11 cellular contexts compared by ENCODE assay signal in the genomic region with DNA sequence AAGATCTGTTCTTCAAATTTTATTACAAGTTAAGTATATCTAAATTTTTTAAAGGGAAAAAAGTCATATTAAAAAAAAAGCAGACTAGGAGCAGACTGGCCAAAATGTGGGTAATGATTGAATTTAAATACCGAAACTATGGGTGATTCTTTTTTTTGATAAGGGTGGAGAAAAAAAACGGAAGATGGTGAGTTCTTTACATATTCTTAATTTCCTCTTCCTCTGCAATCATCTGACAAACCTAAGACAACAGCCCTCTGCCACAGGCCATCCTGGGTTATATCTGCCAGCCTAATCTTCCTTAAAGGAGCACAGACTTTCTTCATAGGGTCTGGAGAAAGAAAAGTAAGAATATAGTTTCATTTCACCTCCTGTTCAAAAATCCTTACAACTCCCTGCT.
A peak's percentile ranks its signal among the peaks of the same experiment; 100 is the strongest.
DNase-seq lines count a peak whose midpoint lies in the region; ATAC-seq and TF ChIP-seq lines count a peak whose summit lies in the region.
"Had no signal": no experiment of that assay in that cellular context is flagged by ENCODE, and none has a peak within 500 bp of the region (broad histone marks: within the 10 kb centered on the region; RNA-seq: fewer than 3 reads in every experiment).

No MANE protein-coding gene starts in this region.

- H2BK5ac ChIP-seq in H9 (ENCODE audit: insufficient read length, low read length), result no peak overlapping the region

- H3K9ac ChIP-seq in H9 (ENCODE audit: extremely low read depth, insufficient read length, low read length) (no peak overlapping the region), neural progenitor cell (no peak overlapping the region)

- no peak overlapping the region for H3K14ac ChIP-seq in H9 (ENCODE audit: insufficient read depth, low read length)

- no CpG with 5 or more reads among the region's 2 CpGs for WGBS in H9 (ENCODE audit: extremely low coverage, insufficient read length, low lambda C conversion rate)

- H3K27ac Mint-ChIP-seq in H9, result peak overlapping the region in 2 of 3 experiments; percentile 4 to 21; a peak in 2 of 7 replicates
- H3K27ac Mint-ChIP-seq in neural progenitor cell, result peak overlapping the region; percentile 1

- no peaks in the 10 kb centered on the region for H3K9me3 ChIP-seq in AG04450 (ENCODE audit: control insufficient read depth, insufficient read depth, low read length)
- H3K9me3 ChIP-seq in H9 (ENCODE audit: control insufficient read depth, low read depth, low read length), result no peaks in the 10 kb centered on the region
- no peaks in the 10 kb centered on the region for H3K9me3 ChIP-seq in breast epithelium
- H3K9me3 ChIP-seq in neural progenitor cell (ENCODE audit: low read depth), result no peaks in the 10 kb centered on the region

- H3K9me3 Mint-ChIP-seq in H9, result no peaks in the 10 kb centered on the region
- H3K9me3 Mint-ChIP-seq in neural progenitor cell, result no peaks in the 10 kb centered on the region

- no peak for TF ChIP-seq POLR2A in breast epithelium (IDR thresholded peaks at IDR 0.05)

- CTCF ChIA-PET in AG04450 (lab: Charles Lee), result no interaction called here

- H3F3A ChIP-seq in neural progenitor cell (ENCODE audit: low read depth), result peaks cover 7% of the 10 kb centered on the region

- H3K36me3 ChIP-seq in breast epithelium (no peaks in the 10 kb centered on the region), neural progenitor cell (no peaks in the 10 kb centered on the region)

- no peak overlapping the region for H4K8ac ChIP-seq in H9 (replicated peaks; ENCODE audit: insufficient read length, low read depth, low read length)

- H3K27ac ChIP-seq in AG04450 (ENCODE audit: low read depth, low read length) (peak overlapping the region; percentile 62), H9 (ENCODE audit: insufficient read length, low read depth, low read length) (no peak overlapping the region), breast epithelium (peak overlapping the region; percentile 65 to 85), neural progenitor cell (no peak overlapping the region)
- H3K27ac ChIP-seq: PC-9 had no signal

- H3K79me1 ChIP-seq in H9 (ENCODE audit: insufficient read depth, low read depth, low read length, poor library complexity, severe bottlenecking), result peaks cover 4% of the 10 kb centered on the region

- H3K4me1 Mint-ChIP-seq in H9 (peaks cover 42 to 48% of the 10 kb centered on the region in 2 experiments), neural progenitor cell (peaks cover 8% of the 10 kb centered on the region)

- no peak overlapping the region for H3K18ac ChIP-seq in H9 (ENCODE audit: insufficient read length, low read depth, low read length)

- POLR2A ChIA-PET in AG04450 (lab: Yijun Ruan, JAX), result no interaction called here

- DNase-seq in AG04450 (ENCODE audit: low read depth, low spot score) (no peak), H9 (no peak), breast epithelium (ENCODE audit: low spot score in 2 of 2) (no peak), neural progenitor cell (ENCODE audit: low spot score) (no peak), NK-92 (lab: John Stamatoyannopoulos, UW; ENCODE audit: unreplicated experiment) (no peak), islet precursor cell (no peak)
- DNase-seq: NCI-H187, PC-9, T1000 had no signal

- ATAC-seq in GM21786 (IDR thresholded peaks at IDR 0.05; ENCODE audit: unreplicated experiment) (no peak), HG03469 (IDR thresholded peaks at IDR 0.05; ENCODE audit: unreplicated experiment) (no peak)

- H3T11ph ChIP-seq in H9 (ENCODE audit: low read length), result no peak overlapping the region

- H2BK12ac ChIP-seq in H9 (ENCODE audit: insufficient read length, low read depth, low read length), result no peak overlapping the region

- H3K36me3 Mint-ChIP-seq in H9 (ENCODE audit: insufficient read depth in 1 of 3, low read depth in 3 of 3) (no peaks in the 10 kb centered on the region; a peak in 1 of 7 replicates), neural progenitor cell (peaks cover 4% of the 10 kb centered on the region)

- H3K27me3 Mint-ChIP-seq in H9 (ENCODE audit: low read depth), result no peaks in the 10 kb centered on the region
- H3K27me3 Mint-ChIP-seq in neural progenitor cell (ENCODE audit: insufficient read depth, low read depth), result no peaks in the 10 kb centered on the region

- peak overlapping the region; percentile 26 for H2BK120ac ChIP-seq in H9 (ENCODE audit: low read depth, low read length, poor library complexity, severe bottlenecking)

- no peak overlapping the region for H3K4ac ChIP-seq in H9 (ENCODE audit: low read depth, low read length)

- H4K20me1 ChIP-seq in H9 (ENCODE audit: control insufficient read depth, insufficient read depth, insufficient read length), result no peaks in the 10 kb centered on the region
- H4K20me1 ChIP-seq in neural progenitor cell (ENCODE audit: low read depth), result peaks cover 83% of the 10 kb centered on the region

- TF ChIP-seq CTCF in AG04450 (IDR thresholded peaks at IDR 0.05; ENCODE audit: low read depth, low read length) (no peak), H9 (conservative IDR thresholded peaks at IDR 0.05) (no peak), breast epithelium (IDR thresholded peaks at IDR 0.05) (no peak), neural progenitor cell (IDR thresholded peaks at IDR 0.05) (no peak)

- H3K23me2 ChIP-seq in H9 (ENCODE audit: insufficient read length, low read depth, low read length, poor library complexity, severe bottlenecking), result no peaks in the 10 kb centered on the region

- H2AFZ ChIP-seq in H9 (ENCODE audit: low read length) (no peak overlapping the region), neural progenitor cell (replicated peaks) (no peak overlapping the region)
- H2AFZ ChIP-seq: PC-9 had no signal

- H3K79me2 ChIP-seq in H9 (ENCODE audit: insufficient read depth, low read length) (peaks cover 1% of the 10 kb centered on the region; the same call in 1 of the 2 replicates), neural progenitor cell (ENCODE audit: low read depth) (peaks cover 96% of the 10 kb centered on the region)

- intact Hi-C loops in breast epithelium (cut with DNase I; ENCODE audit: low total_unique reads), result no loop called here

- no peak overlapping the region for H4K5ac ChIP-seq in H9 (ENCODE audit: insufficient read length, low read depth, low read length)

- no peak overlapping the region for H2BK15ac ChIP-seq in H9 (ENCODE audit: low read depth, low read length)

- H2BK20ac ChIP-seq in H9 (ENCODE audit: low read depth, low read length, poor library complexity, severe bottlenecking), result no peak overlapping the region

- no peak overlapping the region for H2AK5ac ChIP-seq in H9 (ENCODE audit: insufficient read length, low read length)

- H3K4me2 ChIP-seq in H9 (ENCODE audit: insufficient read depth, insufficient read length, low read length) (no peak overlapping the region), neural progenitor cell (no peak overlapping the region)
- H3K4me2 ChIP-seq: PC-9 had no signal

- H3K4me3 Mint-ChIP-seq in H9, result no peak overlapping the region
- H3K4me3 Mint-ChIP-seq in neural progenitor cell, result no peak overlapping the region

- no peak overlapping the region for H3K23ac ChIP-seq in H9 (ENCODE audit: insufficient read length, low read depth, low read length)

- H3K27me3 ChIP-seq in AG04450 (ENCODE audit: control insufficient read depth, insufficient read depth, low read length) (no peaks in the 10 kb centered on the region), H9 (ENCODE audit: insufficient read depth, low read length) (no peaks in the 10 kb centered on the region), breast epithelium (no peaks in the 10 kb centered on the region), neural progenitor cell (no peaks in the 10 kb centered on the region)

- H3K4me1 ChIP-seq in H9 (ENCODE audit: insufficient read depth, low read length), result peaks cover 3% of the 10 kb centered on the region; the same call in 1 of the 2 replicates
- peaks cover 9 to 16% of the 10 kb centered on the region in 2 donors for H3K4me1 ChIP-seq in breast epithelium
- H3K4me1 ChIP-seq in neural progenitor cell, result peaks cover 24% of the 10 kb centered on the region

- no peak overlapping the region for H4K91ac ChIP-seq in H9 (ENCODE audit: insufficient read length, low read depth, low read length)

- no peak overlapping the region for H3K56ac ChIP-seq in H9 (ENCODE audit: insufficient read length, low read depth, low read length)

- H3K4me3 ChIP-seq in AG04450 (ENCODE audit: low read depth, low read length), result no peak overlapping the region
- no peak overlapping the region for H3K4me3 ChIP-seq in breast epithelium
- no peak overlapping the region for H3K4me3 ChIP-seq in neural progenitor cell
- H3K4me3 ChIP-seq: PC-9 had no signal

Comparison
In these comparisons a context has a peak if more than half of its experiments do, and no peak if none do; other contexts are left out.
1. H3K27ac ChIP-seq: peak in AG04450 (single experiment) and breast epithelium (2 of 2); none in H9 (single experiment) and neural progenitor cell (single experiment).